1 cellular context compared by ENCODE assay signal in the genomic region with DNA sequence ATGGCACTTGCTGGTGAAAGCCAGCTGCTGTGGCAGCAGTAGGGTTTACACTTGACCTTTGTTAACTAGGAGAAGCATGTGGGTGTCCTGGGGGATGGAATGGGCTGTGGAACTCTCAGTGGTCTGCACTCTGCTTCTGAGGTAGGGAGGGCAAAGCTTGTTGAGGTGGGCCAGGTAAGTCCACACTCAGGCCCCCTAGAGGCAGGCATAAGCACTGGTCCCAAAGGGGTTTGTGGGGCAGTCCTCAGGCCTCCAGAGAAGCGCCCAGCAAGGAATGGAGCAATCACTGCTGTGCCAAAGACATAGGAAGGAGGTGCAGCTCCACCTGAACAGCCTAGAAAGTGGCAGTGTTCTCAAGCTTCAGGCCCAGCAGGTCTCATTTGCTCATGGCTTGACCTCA.
TF ChIP-seq lines count a peak whose summit lies in the region.

No MANE protein-coding gene starts in this region.

TF ChIP-seq in K562, 482 proteins besides CTCF, POLR2A, EP300 and RAD21:
- TF ChIP-seq SOX6 (IDR thresholded peaks at IDR 0.05), result no peak
- TF ChIP-seq U2AF2 (optimal IDR thresholded peaks at IDR 0.05; ENCODE audit: low read depth, low read length), result no peak
- TF ChIP-seq, protein P1, sequence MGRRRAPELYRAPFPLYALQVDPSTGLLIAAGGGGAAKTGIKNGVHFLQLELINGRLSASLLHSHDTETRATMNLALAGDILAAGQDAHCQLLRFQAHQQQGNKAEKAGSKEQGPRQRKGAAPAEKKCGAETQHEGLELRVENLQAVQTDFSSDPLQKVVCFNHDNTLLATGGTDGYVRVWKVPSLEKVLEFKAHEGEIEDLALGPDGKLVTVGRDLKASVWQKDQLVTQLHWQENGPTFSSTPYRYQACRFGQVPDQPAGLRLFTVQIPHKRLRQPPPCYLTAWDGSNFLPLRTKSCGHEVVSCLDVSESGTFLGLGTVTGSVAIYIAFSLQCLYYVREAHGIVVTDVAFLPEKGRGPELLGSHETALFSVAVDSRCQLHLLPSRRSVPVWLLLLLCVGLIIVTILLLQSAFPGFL (CRISPR knock-in tag; IDR thresholded peaks at IDR 0.05), result no peak
- TF ChIP-seq ZNF347 (CRISPR knock-in tag; IDR thresholded peaks at IDR 0.05; ENCODE audit: low read depth), result no peak
- no peak for TF ChIP-seq RCOR1 (IDR thresholded peaks at IDR 0.05; ENCODE audit: borderline replicate concordance in 1 of 2, low read depth in 2 of 2, low read length in 2 of 2)
- no peak for TF ChIP-seq HDGF (IDR thresholded peaks at IDR 0.05)
- TF ChIP-seq ZNF57 (CRISPR knock-in tag; IDR thresholded peaks at IDR 0.05), result no peak
- TF ChIP-seq, protein P2, sequence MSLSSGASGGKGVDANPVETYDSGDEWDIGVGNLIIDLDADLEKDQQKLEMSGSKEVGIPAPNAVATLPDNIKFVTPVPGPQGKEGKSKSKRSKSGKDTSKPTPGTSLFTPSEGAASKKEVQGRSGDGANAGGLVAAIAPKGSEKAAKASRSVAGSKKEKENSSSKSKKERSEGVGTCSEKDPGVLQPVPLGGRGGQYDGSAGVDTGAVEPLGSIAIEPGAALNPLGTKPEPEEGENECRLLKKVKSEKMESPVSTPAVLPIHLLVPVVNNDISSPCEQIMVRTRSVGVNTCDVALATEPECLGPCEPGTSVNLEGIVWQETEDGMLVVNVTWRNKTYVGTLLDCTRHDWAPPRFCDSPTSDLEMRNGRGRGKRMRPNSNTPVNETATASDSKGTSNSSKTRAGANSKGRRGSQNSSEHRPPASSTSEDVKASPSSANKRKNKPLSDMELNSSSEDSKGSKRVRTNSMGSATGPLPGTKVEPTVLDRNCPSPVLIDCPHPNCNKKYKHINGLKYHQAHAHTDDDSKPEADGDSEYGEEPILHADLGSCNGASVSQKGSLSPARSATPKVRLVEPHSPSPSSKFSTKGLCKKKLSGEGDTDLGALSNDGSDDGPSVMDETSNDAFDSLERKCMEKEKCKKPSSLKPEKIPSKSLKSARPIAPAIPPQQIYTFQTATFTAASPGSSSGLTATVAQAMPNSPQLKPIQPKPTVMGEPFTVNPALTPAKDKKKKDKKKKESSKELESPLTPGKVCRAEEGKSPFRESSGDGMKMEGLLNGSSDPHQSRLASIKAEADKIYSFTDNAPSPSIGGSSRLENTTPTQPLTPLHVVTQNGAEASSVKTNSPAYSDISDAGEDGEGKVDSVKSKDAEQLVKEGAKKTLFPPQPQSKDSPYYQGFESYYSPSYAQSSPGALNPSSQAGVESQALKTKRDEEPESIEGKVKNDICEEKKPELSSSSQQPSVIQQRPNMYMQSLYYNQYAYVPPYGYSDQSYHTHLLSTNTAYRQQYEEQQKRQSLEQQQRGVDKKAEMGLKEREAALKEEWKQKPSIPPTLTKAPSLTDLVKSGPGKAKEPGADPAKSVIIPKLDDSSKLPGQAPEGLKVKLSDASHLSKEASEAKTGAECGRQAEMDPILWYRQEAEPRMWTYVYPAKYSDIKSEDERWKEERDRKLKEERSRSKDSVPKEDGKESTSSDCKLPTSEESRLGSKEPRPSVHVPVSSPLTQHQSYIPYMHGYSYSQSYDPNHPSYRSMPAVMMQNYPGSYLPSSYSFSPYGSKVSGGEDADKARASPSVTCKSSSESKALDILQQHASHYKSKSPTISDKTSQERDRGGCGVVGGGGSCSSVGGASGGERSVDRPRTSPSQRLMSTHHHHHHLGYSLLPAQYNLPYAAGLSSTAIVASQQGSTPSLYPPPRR (CRISPR knock-in tag; IDR thresholded peaks at IDR 0.05; ENCODE audit: borderline replicate concordance), result no peak
- TF ChIP-seq NFATC3 (IDR thresholded peaks at IDR 0.05), result no peak
- TF ChIP-seq EWSR1 (IDR thresholded peaks at IDR 0.05; ENCODE audit: borderline replicate concordance, low read depth, partially characterized antibody), result no peak
- TF ChIP-seq PRMT5 (CRISPR knock-in tag; IDR thresholded peaks at IDR 0.05), result no peak
- TF ChIP-seq NBN (IDR thresholded peaks at IDR 0.05; ENCODE audit: low read depth), result no peak
- TF ChIP-seq CEBPB (tag; IDR thresholded peaks at IDR 0.05), result no peak
- no peak for TF ChIP-seq KDM1A (IDR thresholded peaks at IDR 0.05)
- no peak for TF ChIP-seq CTBP1 (IDR thresholded peaks at IDR 0.05; ENCODE audit: borderline replicate concordance)
- TF ChIP-seq, protein P3, sequence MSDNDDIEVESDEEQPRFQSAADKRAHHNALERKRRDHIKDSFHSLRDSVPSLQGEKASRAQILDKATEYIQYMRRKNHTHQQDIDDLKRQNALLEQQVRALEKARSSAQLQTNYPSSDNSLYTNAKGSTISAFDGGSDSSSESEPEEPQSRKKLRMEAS (CRISPR knock-in tag; IDR thresholded peaks at IDR 0.05), result no peak
